25 cellular contexts compared by ENCODE assay signal in genomic region chr1:28819020-28819419, GRCh38. TPM values are rescaled to one million over a fixed set of nuclear protein-coding genes. Genes with fewer than 3 reads are reported as not detected.
"Had no signal": no experiment of that assay in that cellular context is flagged by ENCODE, and none has a peak within 500 bp of the region (broad histone marks: within the 10 kb centered on the region; RNA-seq: fewer than 3 reads in every experiment).

No MANE protein-coding gene starts in this region.

- DNase-seq: Karpas-422, MM.1S, MV-4-11, NCI-H1092, NCI-H1436 treated with DMSO at 0.1 percent for 48 hours, NCI-H1694, NCI-H187, NCI-H1930, NCI-H2081 treated with DMSO at 0.1 percent for 48 hours, NCI-H2171, NCI-H446, NCI-H524 treated with DMSO at 0.1 percent for 48 hours, PC-9, SHP77, SIG-M5, SJCRH30 had no signal

- H3K9me3 ChIP-seq: SJCRH30 had no signal

- H3K9ac ChIP-seq: KMS-11 had no signal

- FAIRE-seq: RCC 7860 had no signal

- H3K27ac ChIP-seq: KMS-11, PC-9, RWPE1, SJCRH30, SK-N-MC had no signal

- H2AFZ ChIP-seq: PC-9 had no signal

- H3K4me3 ChIP-seq: PC-9, SJCRH30, SK-N-MC had no signal

- H3K27me3 ChIP-seq: SJCRH30 had no signal

- H3K4me2 ChIP-seq: KMS-11, PC-9 had no signal

- ATAC-seq: Right ventricle myocardium inferior, SK-N-SH treated with all-trans-retinoic acid at 6 μM for 48 hours had no signal

RNA-seq across cellular contexts. Expression of gene OPRD1, which starts 7.0 kb away (rescaled TPM):
- total RNA-seq: MCF 10A, NCI-H460, OCI-LY7, PC-9, Right ventricle myocardium inferior had no signal
